Comparison of ENCODE assay signal across 33 cellular contexts in genomic region chr4:142818476-142818875, GRCh38. TPM values are rescaled to one million over a fixed set of nuclear protein-coding genes. Genes with fewer than 3 reads are reported as not detected.
DNase-seq lines count a peak whose midpoint lies in the region; ATAC-seq, FAIRE-seq and TF ChIP-seq lines count a peak whose summit lies in the region.
"Had no signal": no experiment of that assay in that cellular context is flagged by ENCODE, and none has a peak within 500 bp of the region (broad histone marks: within the 10 kb centered on the region; RNA-seq: fewer than 3 reads in every experiment).

No MANE protein-coding gene starts in this region.

- peaks cover 8% of the 10 kb centered on the region for H3K9me3 Mint-ChIP-seq in activated T-cell treated with anti-CD3 and anti-CD28 coated beads, Interleukin-2, amount 50 U/mL, for 24 hours
- H3K9me3 Mint-ChIP-seq: CD8-positive, alpha-beta memory T cell; endodermal cell; IgD-negative memory B cell; nephron had no signal

- H3K79me2 ChIP-seq in HCT116 (ENCODE audit: insufficient read depth, low read length) (no peaks in the 10 kb centered on the region), SK-N-SH (ENCODE audit: insufficient read depth) (no peaks in the 10 kb centered on the region)

- peak overlapping the region; percentile 63 for H3K4me2 ChIP-seq in HCT116 (ENCODE audit: low read length)
- 0 out of 2 replicates have a peak overlapping the region, but pooled peaks have one; percentile 49 for H3K4me2 ChIP-seq in SK-N-SH

- H2AFZ ChIP-seq in HCT116 (ENCODE audit: low read depth, low read length, poor library complexity, severe bottlenecking) (peak overlapping the region; percentile 63), SK-N-SH (ENCODE audit: low read depth) (no peak overlapping the region)

- H3K9ac ChIP-seq in HCT116 (ENCODE audit: low read length) = peak overlapping the region; percentile 45; the same call in 1 of the 2 replicates
- H3K9ac ChIP-seq in SK-N-SH = no peak overlapping the region

- peaks cover 25% of the 10 kb centered on the region for H3F3A ChIP-seq in SK-N-SH (replicated peaks; ENCODE audit: insufficient read depth)

- peak overlapping the region; percentile 93 for H3K27ac ChIP-seq in HCT116 (ENCODE audit: low read depth, low read length)
- peak overlapping the region; percentile 55 to 85; a peak in 3 of 4 replicates for H3K27ac ChIP-seq in SK-N-SH (ENCODE audit: low read depth in 2 of 2, low read length in 1 of 2)
- H3K27ac ChIP-seq: esophagus muscularis mucosa, HL-60 had no signal

- TF ChIP-seq POLR2A in HCT116 (IDR thresholded peaks at IDR 0.05; ENCODE audit: borderline replicate concordance, extremely low read depth, insufficient read depth, insufficient read length) = no peak

- CTCF ChIA-PET in HCT116 (lab: Charles Lee) = no interaction called here
- CTCF ChIA-PET in SK-N-SH (lab: Yijun Ruan, JAX) = interaction anchor here (0.6 kb wide), 1 partner anchor 63 kb away, joined by 3 read pairs; no protein-coding TSS in a partner anchor

- H3K27ac Mint-ChIP-seq in activated T-cell treated with anti-CD3 and anti-CD28 coated beads, Interleukin-2, amount 50 U/mL, for 24 hours = no peak overlapping the region
- H3K27ac Mint-ChIP-seq: CD8-positive, alpha-beta memory T cell; endodermal cell; IgD-negative memory B cell had no signal

- H3K36me3 Mint-ChIP-seq in activated T-cell treated with anti-CD3 and anti-CD28 coated beads, Interleukin-2, amount 50 U/mL, for 24 hours (ENCODE audit: low read depth) = peaks cover 7% of the 10 kb centered on the region

- BruUV-seq in HCT116 (replicated peaks; lab: Mats Ljungman, UMichigan) = TSS peak; percentile 43

- no peaks in the 10 kb centered on the region for H3K36me3 ChIP-seq in HCT116 (ENCODE audit: control insufficient read depth in 1 of 2, insufficient read depth in 2 of 2, low read length in 2 of 2)
- no peaks in the 10 kb centered on the region for H3K36me3 ChIP-seq in SK-N-SH (replicated peaks in 1 of 2; ENCODE audit: control insufficient read depth in 1 of 2, insufficient read depth in 2 of 2, low read length in 1 of 2)
- H3K36me3 ChIP-seq: adrenal gland, esophagus muscularis mucosa, left lung, pancreas, right atrium auricular region, tibial artery had no signal

- POLR2A ChIA-PET in HCT116 (lab: Charles Lee) = no interaction called here
- POLR2A ChIA-PET in SK-N-SH (lab: Yijun Ruan, JAX) = no interaction called here

- H3K4me1 ChIP-seq in HCT116 (ENCODE audit: control insufficient read depth in 1 of 2, insufficient read depth in 2 of 2, low read length in 2 of 2) (peaks cover 48 to 50% of the 10 kb centered on the region in 2 experiments), SK-N-SH (ENCODE audit: control insufficient read depth in 1 of 2, insufficient read depth in 2 of 2, low read depth in 1 of 2, low read length in 1 of 2) (peaks cover 0 to 15% of the 10 kb centered on the region in 2 experiments; a peak in 3 of 4 replicates)
- H3K4me1 ChIP-seq: adrenal gland had no signal

- intact Hi-C loops in HCT116 (cut with micrococcal nuclease) = no loop called here

- H3K27me3 ChIP-seq in HCT116 (ENCODE audit: insufficient read depth, low read length) = no peaks in the 10 kb centered on the region
- H3K27me3 ChIP-seq in SK-N-SH (ENCODE audit: insufficient read depth) = no peaks in the 10 kb centered on the region
- H3K27me3 ChIP-seq: adrenal gland, esophagus muscularis mucosa, left lung, pancreas, right atrium auricular region, tibial artery had no signal

- H3K9me3 ChIP-seq in HCT116 (ENCODE audit: control insufficient read depth in 1 of 2, insufficient read depth in 1 of 2, low read depth in 1 of 2, low read length in 2 of 2) = no peaks in the 10 kb centered on the region
- no peaks in the 10 kb centered on the region for H3K9me3 ChIP-seq in SK-N-SH
- H3K9me3 ChIP-seq: adrenal gland, esophagus muscularis mucosa, left lung, pancreas, right atrium auricular region, tibial artery had no signal

- ATAC-seq in HCT116 (peak; percentile 50), GM18909 (IDR thresholded peaks at IDR 0.05; ENCODE audit: poor library complexity, unreplicated experiment) (no peak)
- ATAC-seq: GM12878; left lung; stimulated activated naive CD8-positive, alpha-beta T cell treated with anti-CD3 and anti-CD28 coated beads, Interleukin-15, Interleukin-2, amounts not matched to agents 100 U/mL and 50 U/mL, for 24 hours had no signal

- H3K4me3 ChIP-seq in HCT116 (replicated peaks in 1 of 2; ENCODE audit: low read depth in 1 of 2, low read length in 2 of 2) (peak overlapping the region in 1 of 2 experiments; percentile 35; a peak in 2 of 4 replicates), SK-N-SH (ENCODE audit: low read depth in 2 of 2, low read length in 1 of 2) (no peak overlapping the region), fibroblast of pulmonary artery (replicated peaks; ENCODE audit: low read depth, low read length) (no peak overlapping the region)
- H3K4me3 ChIP-seq: adrenal gland, esophagus muscularis mucosa, GM12878, left lung, pancreas, right atrium auricular region had no signal

- H4K20me1 ChIP-seq in HCT116 (ENCODE audit: insufficient read depth) = no peaks in the 10 kb centered on the region
- no peaks in the 10 kb centered on the region for H4K20me1 ChIP-seq in SK-N-SH (ENCODE audit: insufficient read depth)

- RAD21 ChIA-PET in HCT116 (lab: Charles Lee; ENCODE audit: low non-redundant PET in 1 of 2, low total read pairs in 2 of 2, uncharacterized antibody in 2 of 2, unreplicated experiment in 2 of 2) = no interaction called here

- no peaks in the 10 kb centered on the region for H3K9me2 ChIP-seq in HCT116 (ENCODE audit: insufficient read depth)
- no peaks in the 10 kb centered on the region for H3K9me2 ChIP-seq in SK-N-SH

- peak; percentile 32 for DNase-seq in HCT116 (ENCODE audit: low read depth, low spot score)
- no peak for DNase-seq in SK-N-SH
- DNase-seq in fibroblast of pulmonary artery (ENCODE audit: low read depth) = peak; percentile 10
- peak; percentile 11 for DNase-seq in urothelium cell line (ENCODE audit: low spot score)
- DNase-seq in D341Med (ENCODE audit: low spot score) = no peak
- DNase-seq in activated T-cell treated with anti-CD3 and anti-CD28 coated beads, Interleukin-2, amount 50 U/mL, for 24 hours = no peak
- DNase-seq: activated CD4-positive, CD25-positive, alpha-beta regulatory T cell treated with anti-CD3 and anti-CD28 coated beads, Interleukin-2, amount 50 U/mL, for 72 hours; activated CD8-positive, alpha-beta memory T cell treated with anti-CD3 and anti-CD28 coated beads for 24 hours; activated gamma-delta T cell treated with Interleukin-2 at 50 U/mL for 16 hours; activated T-cell treated with anti-CD3 and anti-CD28 coated beads, Interleukin-2, amount 50 U/mL, for 1 hour; adrenal gland; AML-193; CD8-positive, alpha-beta memory T cell; endodermal cell; H7; left lung; NCI-H1436; NCI-H2107; NCI-H446; pancreas; Right ventricle myocardium superior; stimulated activated naive CD8-positive, alpha-beta T cell treated with anti-CD3 and anti-CD28 coated beads, Interleukin-15, Interleukin-2, amounts not matched to agents 100 U/mL and 50 U/mL, for 24 hours; T-helper 1 cell; tibial artery had no signal

- FAIRE-seq in urothelium cell line (lab: Jason Lieb, UNC) = no peak
- FAIRE-seq: bronchial epithelial cell, GM12878, pancreas, TTC549 had no signal

- no peak for TF ChIP-seq EP300 in SK-N-SH (IDR thresholded peaks at IDR 0.05; ENCODE audit: borderline replicate concordance in 1 of 2, low read depth in 1 of 2, low read length in 1 of 2)

- H3K4me1 Mint-ChIP-seq in activated T-cell treated with anti-CD3 and anti-CD28 coated beads, Interleukin-2, amount 50 U/mL, for 24 hours (ENCODE audit: low read depth) = peaks cover 37% of the 10 kb centered on the region
- H3K4me1 Mint-ChIP-seq: endodermal cell had no signal

- peaks cover 2% of the 10 kb centered on the region for H3K27me3 Mint-ChIP-seq in activated T-cell treated with anti-CD3 and anti-CD28 coated beads, Interleukin-2, amount 50 U/mL, for 24 hours
- H3K27me3 Mint-ChIP-seq: IgD-negative memory B cell had no signal

- no peak for TF ChIP-seq CTCF in HCT116 (IDR thresholded peaks at IDR 0.05 in 2 of 3, conservative IDR thresholded peaks at IDR 0.05 in 1 of 3; ENCODE audit: borderline replicate concordance in 1 of 3, insufficient read depth in 1 of 3, low read depth in 2 of 3, low read length in 2 of 3)
- TF ChIP-seq CTCF in SK-N-SH (IDR thresholded peaks at IDR 0.05) = no peak
- TF ChIP-seq CTCF in fibroblast of pulmonary artery (IDR thresholded peaks at IDR 0.05; ENCODE audit: low read length, missing control alignments) = no peak

- H3K4me3 Mint-ChIP-seq in activated T-cell treated with anti-CD3 and anti-CD28 coated beads, Interleukin-2, amount 50 U/mL, for 24 hours = no peak overlapping the region
- H3K4me3 Mint-ChIP-seq: CD8-positive, alpha-beta memory T cell; endodermal cell; IgD-negative memory B cell; nephron had no signal

- 86% methylated on average over 4 of the region's 4 CpGs for WGBS in SK-N-SH (ENCODE audit: low lambda C conversion rate)

- no peak for TF ChIP-seq RAD21 in HCT116 (IDR thresholded peaks at IDR 0.05; ENCODE audit: low read depth)
- TF ChIP-seq RAD21 in SK-N-SH (IDR thresholded peaks at IDR 0.05; ENCODE audit: low read length) = no peak

TF ChIP-seq in HCT116, 20 proteins besides CTCF, POLR2A, EP300 and RAD21 (continues in another document):
- TF ChIP-seq EGR1 (IDR thresholded peaks at IDR 0.05; ENCODE audit: low read depth) = no peak
- no peak for TF ChIP-seq JUND (IDR thresholded peaks at IDR 0.05)
- TF ChIP-seq SIN3A (IDR thresholded peaks at IDR 0.05; ENCODE audit: low read depth) = no peak
- TF ChIP-seq SP1 (IDR thresholded peaks at IDR 0.05; ENCODE audit: low read depth) = no peak
- no peak for TF ChIP-seq YY1 (IDR thresholded peaks at IDR 0.05; ENCODE audit: extremely low read depth, insufficient replicate concordance, low read depth, low read length)

TF ChIP-seq in SK-N-SH, 30 proteins besides CTCF, POLR2A, EP300 and RAD21 (continues in another document):
- TF ChIP-seq FOXJ3 (CRISPR knock-in tag; IDR thresholded peaks at IDR 0.05) (no peak), JUND (IDR thresholded peaks at IDR 0.05) (no peak), CHD2 (IDR thresholded peaks at IDR 0.05; ENCODE audit: low read length, partially characterized antibody) (no peak), TEAD4 (IDR thresholded peaks at IDR 0.05; ENCODE audit: borderline replicate concordance, insufficient read depth) (no peak), MXI1 (IDR thresholded peaks at IDR 0.05; ENCODE audit: low read depth, low read length) (no peak)

RNA-seq across cellular contexts. Expression of gene INPP4B, which starts 27.6 kb away (rescaled TPM):
- total RNA-seq in HCT116 (2021; ENCODE audit: unreplicated experiment) = 14.3 TPM
- 7.8 and 9.8 TPM in 2 replicates for polyA plus RNA-seq in HCT116 (2012)
- 0.06 and 0.08 TPM in 2 replicates for polyA plus RNA-seq in SK-N-SH (2012; rRNA removed)
- polyA plus RNA-seq in SK-N-SH (2012; cell fraction: cytosol; rRNA removed) = 0.10 and 0.20 TPM in 2 replicates
- polyA plus RNA-seq in SK-N-SH (2012; cell fraction: nucleus; rRNA removed) = 0.04 and 0.27 TPM in 2 replicates

Comparison
In these comparisons a context has a peak if more than half of its experiments do, and no peak if none do; other contexts are left out.
1. DNase-seq: peak in HCT116 (single experiment), fibroblast of pulmonary artery (single experiment) and urothelium cell line (single experiment); none in SK-N-SH (single experiment), D341Med (single experiment) and activated T-cell treated with anti-CD3 and anti-CD28 coated beads, Interleukin-2, amount 50 U/mL, for 24 hours (single experiment).